Comparison of ENCODE assay signal across 34 cellular contexts in the genomic region with DNA sequence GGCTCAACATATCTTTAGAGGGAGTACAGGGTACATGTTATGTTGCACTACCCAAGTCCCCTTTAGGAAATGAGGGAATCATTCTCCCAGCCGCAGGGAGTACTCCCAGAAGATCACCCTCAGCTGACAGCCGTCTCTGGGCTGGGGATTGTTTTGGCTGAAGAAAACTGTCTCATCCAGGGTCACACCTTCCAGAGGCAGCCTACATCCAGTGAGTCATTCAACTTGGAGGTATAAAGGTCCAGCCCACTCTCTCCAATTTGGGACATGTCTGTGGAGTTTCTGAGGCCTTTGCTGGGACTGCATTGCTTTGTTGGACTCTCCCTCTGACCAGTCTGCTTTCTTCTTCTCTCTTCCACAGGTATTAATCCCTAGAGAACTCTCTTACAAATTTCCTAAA. TPM values are rescaled to one million over a fixed set of nuclear protein-coding genes. Genes with fewer than 3 reads are reported as not detected.
DNase-seq lines count a peak whose midpoint lies in the region; ATAC-seq and TF ChIP-seq lines count a peak whose summit lies in the region.
"Had no signal": no experiment of that assay in that cellular context is flagged by ENCODE, and none has a peak within 500 bp of the region (broad histone marks: within the 10 kb centered on the region; RNA-seq: fewer than 3 reads in every experiment).

No MANE protein-coding gene starts in this region.

- intact Hi-C loops in mammary epithelial cell (cut with micrococcal nuclease) = no loop called here
- intact Hi-C loops in mucosa of descending colon (cut with DNase I, micrococcal nuclease) = no loop called here

- DNase-seq in HT1080 (ENCODE audit: low read depth) (peak; percentile 56), mammary epithelial cell (peak; percentile 81), mucosa of descending colon (no peak), NCI-H2081 treated with DMSO at 0.1 percent for 48 hours (lab: John Stamatoyannopoulos, UW) (no peak), NCI-H1694 treated with DMSO at 0.1 percent for 48 hours (lab: John Stamatoyannopoulos, UW) (no peak)
- DNase-seq in activated naive CD4-positive, alpha-beta T cell treated with anti-CD3 and anti-CD28 coated beads, Interleukin-2, amount 10 ng/mL, durations not matched to agents 7 days and 5 days = no peak
- DNase-seq: activated CD4-positive, alpha-beta T cell treated with anti-CD3 and anti-CD28 coated beads for 36 hours; activated CD8-positive, alpha-beta memory T cell treated with anti-CD3 and anti-CD28 coated beads for 24 hours; activated naive CD4-positive, alpha-beta T cell; activated T-cell treated with anti-CD3 and anti-CD28 coated beads, Interleukin-2, amount 50 U/mL, for 48 hours; amniotic stem cell; caudate nucleus; CD4-positive, alpha-beta T cell; DMS 273 treated with DMSO at 0.1 percent for 48 hours; GOT3; heart right ventricle; left colon; mesenchymal stem cell; naive thymus-derived CD8-positive, alpha-beta T cell; NCI-H146; NCI-H2171; NCI-H524 treated with DMSO at 0.1 percent for 48 hours; occipital lobe; retina; SK-N-SH; spleen; stimulated activated CD4-positive, alpha-beta T cell treated with anti-CD3 and anti-CD28 coated beads, Interleukin-4, amount 100 ng/mL, for 1 hour; stimulated activated naive B cell treated with anti-CD40 and anti-IgM and Interleukin-4, amounts not matched to agents 10 μg/mL and 1 μg/mL and 100 μg/mL, for 72 hours; T-helper 17 cell; testis had no signal

- no peaks in the 10 kb centered on the region for H3K27me3 ChIP-seq in mammary epithelial cell (ENCODE audit: insufficient read depth, low read length)
- H3K27me3 ChIP-seq: testis had no signal

- peak overlapping the region; percentile 47 for H2AFZ ChIP-seq in mammary epithelial cell (ENCODE audit: low read depth, low read length)

- H3K4me3 Mint-ChIP-seq in activated naive CD4-positive, alpha-beta T cell treated with anti-CD3 and anti-CD28 coated beads, Interleukin-2, amount 10 ng/mL, durations not matched to agents 7 days and 5 days = no peak overlapping the region
- H3K4me3 Mint-ChIP-seq: activated CD4-positive, alpha-beta T cell treated with anti-CD3 and anti-CD28 coated beads for 36 hours; CD4-positive, alpha-beta T cell; naive thymus-derived CD8-positive, alpha-beta T cell; stimulated activated naive B cell treated with anti-CD40 and anti-IgM and Interleukin-4, amounts not matched to agents 10 μg/mL and 1 μg/mL and 100 μg/mL, for 72 hours; T-helper 17 cell had no signal

- no peaks in the 10 kb centered on the region for H3K79me2 ChIP-seq in mammary epithelial cell (ENCODE audit: insufficient read depth, low read length)

- H3K4me2 ChIP-seq in mammary epithelial cell (ENCODE audit: insufficient read depth, low read depth, low read length) = peak overlapping the region; percentile 21
- H3K4me2 ChIP-seq: SK-N-SH had no signal

- in situ Hi-C loops in mammary epithelial cell (cut with MboI; ENCODE audit: low sequenced_read_pairs in 2 of 2) = no loop called here

- H3K27me3 Mint-ChIP-seq in activated naive CD4-positive, alpha-beta T cell treated with anti-CD3 and anti-CD28 coated beads, Interleukin-2, amount 10 ng/mL, durations not matched to agents 7 days and 5 days = peaks cover 8% of the 10 kb centered on the region

- no peak overlapping the region for H3K27ac ChIP-seq in mammary epithelial cell (ENCODE audit: insufficient read depth, low read depth, low read length)
- H3K27ac ChIP-seq: heart right ventricle, spleen, testis had no signal

- H3K4me1 Mint-ChIP-seq in activated naive CD4-positive, alpha-beta T cell treated with anti-CD3 and anti-CD28 coated beads, Interleukin-2, amount 10 ng/mL, durations not matched to agents 7 days and 5 days = peaks cover 5% of the 10 kb centered on the region
- H3K4me1 Mint-ChIP-seq: stimulated activated naive B cell treated with anti-CD40 and anti-IgM and Interleukin-4, amounts not matched to agents 10 μg/mL and 1 μg/mL and 100 μg/mL, for 72 hours had no signal

- dilution Hi-C loops in mammary epithelial cell (cut with HindIII; ENCODE audit: low sequenced_read_pairs) = loop anchor here (5.0 kb wide), 1 partner anchor 44 kb away; the partner anchor contains the start of gene RASSF10

- no peaks in the 10 kb centered on the region for H3K9me3 Mint-ChIP-seq in activated naive CD4-positive, alpha-beta T cell treated with anti-CD3 and anti-CD28 coated beads, Interleukin-2, amount 10 ng/mL, durations not matched to agents 7 days and 5 days
- H3K9me3 Mint-ChIP-seq: CD4-positive, alpha-beta T cell; naive thymus-derived CD8-positive, alpha-beta T cell had no signal

- H3K4me1 ChIP-seq in mammary epithelial cell (ENCODE audit: insufficient read depth, low read length) = peaks cover 42% of the 10 kb centered on the region
- H3K4me1 ChIP-seq in mucosa of descending colon (ENCODE audit: low read depth) = peaks cover 3% of the 10 kb centered on the region
- H3K4me1 ChIP-seq: heart right ventricle, spleen, testis had no signal

- no peaks in the 10 kb centered on the region for H3K36me3 Mint-ChIP-seq in activated naive CD4-positive, alpha-beta T cell treated with anti-CD3 and anti-CD28 coated beads, Interleukin-2, amount 10 ng/mL, durations not matched to agents 7 days and 5 days
- H3K36me3 Mint-ChIP-seq: naive thymus-derived CD8-positive, alpha-beta T cell; stimulated activated naive B cell treated with anti-CD40 and anti-IgM and Interleukin-4, amounts not matched to agents 10 μg/mL and 1 μg/mL and 100 μg/mL, for 72 hours had no signal

- H3K36me3 ChIP-seq in mammary epithelial cell (ENCODE audit: insufficient read depth, low read length) = no peaks in the 10 kb centered on the region
- H3K36me3 ChIP-seq in mucosa of descending colon (ENCODE audit: low read depth) = no peaks in the 10 kb centered on the region
- H3K36me3 ChIP-seq: heart right ventricle, spleen had no signal

- TF ChIP-seq CTCF in mammary epithelial cell (conservative IDR thresholded peaks at IDR 0.05 in 1 of 2, IDR thresholded peaks at IDR 0.05 in 1 of 2; ENCODE audit: extremely low read depth in 1 of 2, insufficient read depth in 1 of 2, low read depth in 1 of 2, low read length in 2 of 2) (no peak), mucosa of descending colon (IDR thresholded peaks at IDR 0.05) (no peak)

- no TSS peak for BruUV-seq in mammary epithelial cell (replicated peaks; lab: Mats Ljungman, UMichigan)

- WGBS in mammary epithelial cell (ENCODE audit: low coverage, missing lambda C conversion rate) = 42% methylated on average over 2 of the region's 2 CpGs

- CTCF ChIA-PET in mammary epithelial cell (lab: Charles Lee; ENCODE audit: low non-redundant PET) = no interaction called here
- CTCF ChIA-PET in activated naive CD4-positive, alpha-beta T cell treated with anti-CD3 and anti-CD28 coated beads, Interleukin-2, amount 10 ng/mL, durations not matched to agents 7 days and 5 days (lab: Charles Lee) = no interaction called here

- peak overlapping the region; percentile 13 for H3K9ac ChIP-seq in mammary epithelial cell (ENCODE audit: insufficient read depth, low read length)
- H3K9ac ChIP-seq: SK-N-SH had no signal

- no peak overlapping the region for H3K27ac Mint-ChIP-seq in activated naive CD4-positive, alpha-beta T cell treated with anti-CD3 and anti-CD28 coated beads, Interleukin-2, amount 10 ng/mL, durations not matched to agents 7 days and 5 days
- H3K27ac Mint-ChIP-seq: activated CD4-positive, alpha-beta T cell treated with anti-CD3 and anti-CD28 coated beads for 36 hours; CD4-positive, alpha-beta T cell; naive thymus-derived CD8-positive, alpha-beta T cell; stimulated activated naive B cell treated with anti-CD40 and anti-IgM and Interleukin-4, amounts not matched to agents 10 μg/mL and 1 μg/mL and 100 μg/mL, for 72 hours; T-helper 17 cell had no signal

- no peaks in the 10 kb centered on the region for H4K20me1 ChIP-seq in mammary epithelial cell (ENCODE audit: insufficient read depth, low read length)

- H3K9me3 ChIP-seq in mammary epithelial cell (replicated peaks; ENCODE audit: insufficient read depth, low read length) (no peaks in the 10 kb centered on the region), mucosa of descending colon (no peaks in the 10 kb centered on the region)
- H3K9me3 ChIP-seq: heart right ventricle, SK-N-SH, spleen, testis had no signal

- peak; percentile 32 for ATAC-seq in mucosa of descending colon
- no peak for ATAC-seq in HG03045 (IDR thresholded peaks at IDR 0.05; ENCODE audit: unreplicated experiment)
- ATAC-seq: activated CD4-positive, alpha-beta T cell treated with anti-CD3 and anti-CD28 coated beads for 36 hours; heart right ventricle; K562; naive thymus-derived CD8-positive, alpha-beta T cell; stimulated activated naive B cell treated with anti-CD40 and anti-IgM and Interleukin-4, amounts not matched to agents 10 μg/mL and 1 μg/mL and 100 μg/mL, for 72 hours; T-helper 17 cell had no signal

- no peak overlapping the region for H3K4me3 ChIP-seq in mammary epithelial cell (replicated peaks in 1 of 3; ENCODE audit: insufficient read depth in 1 of 3, low read depth in 2 of 3, low read length in 3 of 3)
- H3K4me3 ChIP-seq in mucosa of descending colon = no peak overlapping the region
- H3K4me3 ChIP-seq: GM12878, heart right ventricle, K562, spleen, testis had no signal

RNA-seq across cellular contexts. Expression of gene RASSF10, which starts 42.1 kb away (rescaled TPM):
- total RNA-seq in HT1080 (2014; rRNA removed; shearing (Covaris generic)) = 0.07 and 0.21 TPM in 2 replicates
- polyA plus RNA-seq in HT1080 (2015; cell fraction: cytosol; rRNA removed) = 0.03 TPM in 1 of 2 replicates, not detected in the other
- polyA plus RNA-seq in HT1080 (2015; cell fraction: nucleus; rRNA removed) = 0.05 TPM in 1 of 2 replicates, not detected in the other
- total RNA-seq in mammary epithelial cell (1 to 10 TPM; 6.0 to 7.5 TPM), mucosa of descending colon (under 1 TPM; 0.57 to 0.67 (median 0.63) TPM)
- polyA plus RNA-seq in mammary epithelial cell = 2.1 TPM
- polyA minus RNA-seq in mammary epithelial cell = 1.9 TPM
- total RNA-seq: activated CD4-positive, alpha-beta T cell treated with anti-CD3 and anti-CD28 coated beads for 36 hours; CD4-positive, alpha-beta T cell; fibroblast of villous mesenchyme; K562; naive thymus-derived CD8-positive, alpha-beta T cell; spleen; T-helper 17 cell had no signal
- polyA plus RNA-seq: K562; naive thymus-derived CD8-positive, alpha-beta T cell; SK-N-SH; spleen had no signal

Comparison
In these comparisons a context has a peak if more than half of its experiments do, and no peak if none do; other contexts are left out.
1. DNase-seq: peak in HT1080 (single experiment) and mammary epithelial cell (single experiment); none in mucosa of descending colon (0 of 3), activated naive CD4-positive, alpha-beta T cell treated with anti-CD3 and anti-CD28 coated beads, Interleukin-2, amount 10 ng/mL, durations not matched to agents 7 days and 5 days (single experiment), NCI-H2081 treated with DMSO at 0.1 percent for 48 hours (single experiment) and NCI-H1694 treated with DMSO at 0.1 percent for 48 hours (single experiment).